In genomic region chr9:17269799-17270198, GRCh38 we compare ENCODE assay signal across 24 cellular contexts.
"Had no signal": no experiment of that assay in that cellular context is flagged by ENCODE, and none has a peak within 500 bp of the region (broad histone marks: within the 10 kb centered on the region; RNA-seq: fewer than 3 reads in every experiment).

No MANE protein-coding gene starts in this region.

- H3K9me3 ChIP-seq: colonic mucosa, esophagus muscularis mucosa, lower lobe of right lung, ovary, psoas muscle, testis, tibial artery had no signal

- H3K79me2 ChIP-seq: hepatocyte had no signal

- H3K4me1 ChIP-seq: colonic mucosa, heart left ventricle, lower lobe of right lung, psoas muscle, spleen, testis, tibial artery had no signal

- H3K36me3 ChIP-seq: colonic mucosa, esophagus muscularis mucosa, gastroesophageal sphincter, heart left ventricle, lower lobe of right lung, ovary, spleen had no signal

- H3K27me3 ChIP-seq: colonic mucosa, esophagus muscularis mucosa, gastroesophageal sphincter, heart left ventricle, hepatocyte, ovary, spleen, testis, tibial artery had no signal

- DNase-seq: colonic mucosa; effector CD8-positive, alpha-beta T cell; endodermal cell; heart left ventricle; left ventricle myocardium superior; lower lobe of right lung; natural killer cell; occipital lobe; ovary; posterior cingulate gyrus; psoas muscle; right cardiac atrium; spleen; stimulated activated CD4-positive, alpha-beta T cell treated with anti-CD3 and anti-CD28 coated beads, Interleukin-4, amount 100 ng/mL, for 4 hours; stimulated activated naive CD8-positive, alpha-beta T cell treated with anti-CD3 and anti-CD28 coated beads, Interleukin-15, Interleukin-2, amounts not matched to agents 100 U/mL and 50 U/mL, for 24 hours; substantia nigra; testis; tibial artery had no signal

- H2AFZ ChIP-seq: hepatocyte had no signal

- FAIRE-seq: endothelial cell of umbilical vein had no signal

- H3K4me3 ChIP-seq: colonic mucosa, esophagus muscularis mucosa, gastroesophageal sphincter, heart left ventricle, hepatocyte, lower lobe of right lung, ovary, psoas muscle, skin epidermis, spleen, testis, tibial artery had no signal

- H3K27ac ChIP-seq: colonic mucosa, esophagus muscularis mucosa, gastroesophageal sphincter, heart left ventricle, hepatocyte, lower lobe of right lung, ovary, psoas muscle, skin epidermis, spleen, testis, tibial artery had no signal

- H3K4me2 ChIP-seq: hepatocyte had no signal

- ATAC-seq: gastroesophageal sphincter; heart left ventricle; left ventricle myocardium superior; lower lobe of right lung; natural killer cell; psoas muscle; right cardiac atrium; stimulated activated memory B cell treated with anti-CD40 and anti-IgM and Interleukin-4, amounts not matched to agents 10 μg/mL and 1 μg/mL and 100 μg/mL, for 72 hours; stimulated activated naive CD8-positive, alpha-beta T cell treated with anti-CD3 and anti-CD28 coated beads, Interleukin-15, Interleukin-2, amounts not matched to agents 100 U/mL and 50 U/mL, for 24 hours had no signal
